Comparison of ENCODE assay signal across 19 cellular contexts in the genomic region with DNA sequence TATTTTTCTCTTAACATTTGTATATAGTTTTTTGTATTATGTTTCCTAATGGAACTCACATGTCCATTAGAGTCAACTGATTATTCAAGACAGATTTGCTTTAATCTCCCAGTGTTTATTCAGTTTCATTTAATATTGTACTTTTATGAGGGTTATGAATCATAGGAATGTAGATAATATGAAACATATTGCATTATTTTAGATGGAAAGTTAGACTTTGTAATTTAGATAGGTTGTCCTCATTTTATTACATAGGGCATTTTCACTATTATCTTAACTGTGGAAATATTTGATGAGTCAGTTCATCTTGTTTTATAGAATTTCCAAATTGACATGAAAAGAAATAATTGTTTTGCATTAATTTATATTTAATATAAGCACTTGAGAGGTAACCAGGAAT.
"Had no signal": no experiment of that assay in that cellular context is flagged by ENCODE, and none has a peak within 500 bp of the region (broad histone marks: within the 10 kb centered on the region; RNA-seq: fewer than 3 reads in every experiment).

No MANE protein-coding gene starts in this region.

- H3K9me3 ChIP-seq: adrenal gland, heart right ventricle, lower lobe of right lung, thyroid gland had no signal

- H3K4me3 ChIP-seq: adrenal gland, heart right ventricle, lower lobe of right lung, thyroid gland had no signal

- H3K27me3 ChIP-seq: adrenal gland, heart right ventricle, thyroid gland had no signal

- DNase-seq: activated CD4-positive, alpha-beta memory T cell treated with anti-CD3 and anti-CD28 coated beads for 36 hours; activated CD4-positive, alpha-beta T cell treated with anti-CD3 and anti-CD28 coated beads for 48 hours; activated effector memory CD4-positive, alpha-beta T cell treated with anti-CD3 and anti-CD28 coated beads, Interleukin-2, amount 50 U/mL, for 16 hours; activated naive CD4-positive, alpha-beta T cell treated with anti-CD3 and anti-CD28 coated beads, Interleukin-2, amount 10 ng/mL, durations not matched to agents 7 days and 5 days; activated T-cell treated with anti-CD3 and anti-CD28 coated beads, Interleukin-2, amount 50 U/mL, for 72 hours; adrenal gland; central memory CD4-positive, alpha-beta T cell; dermis blood vessel endothelial cell; effector CD8-positive, alpha-beta T cell; heart right ventricle; islet precursor cell; left colon; lower lobe of right lung; naive thymus-derived CD8-positive, alpha-beta T cell; stimulated activated CD4-positive, alpha-beta T cell treated with anti-CD3 and anti-CD28 coated beads, Interleukin-4, amount 100 ng/mL, for 24 hours; stimulated activated naive CD4-positive, alpha-beta T cell treated with Interleukin-2 at 50 U/mL for 16 hours; substantia nigra; thyroid gland had no signal

- H3K27ac ChIP-seq: adrenal gland, heart right ventricle, lower lobe of right lung, thyroid gland had no signal

- H3K4me1 ChIP-seq: adrenal gland, lower lobe of right lung, thyroid gland had no signal

- ATAC-seq: esophagus mucosa; heart right ventricle; left colon; lower lobe of right lung; naive thymus-derived CD8-positive, alpha-beta T cell had no signal

- H3K36me3 ChIP-seq: adrenal gland, heart right ventricle, lower lobe of right lung, thyroid gland had no signal
